In genomic region chr4:112514449-112515277, GRCh38 we compare ENCODE assay signal across 8 cellular contexts. TPM values are rescaled to one million over a fixed set of nuclear protein-coding genes. Genes with fewer than 3 reads are reported as not detected.
DNase-seq lines count a peak whose midpoint lies in the region; ATAC-seq and TF ChIP-seq lines count a peak whose summit lies in the region.

No MANE protein-coding gene starts in this region.

- no peak for TF ChIP-seq CTCF in AG04449 (IDR thresholded peaks at IDR 0.05; ENCODE audit: insufficient read depth, low read length, missing control alignments)

- peaks cover 11% of the 10 kb centered on the region; the same call in 1 of the 2 replicates for H3K4me1 ChIP-seq in iPS DF 6.9 (ENCODE audit: control insufficient read depth, insufficient read depth, low read length)

- H3K4me3 Mint-ChIP-seq in T-helper 17 cell: peak overlapping the region; percentile 95
- H3K4me3 Mint-ChIP-seq in stimulated activated naive B cell treated with anti-CD40 and anti-IgM and Interleukin-4, amounts not matched to agents 10 μg/mL and 1 μg/mL and 100 μg/mL, for 72 hours: peak overlapping the region; percentile 92 to 95

- H3K4me3 ChIP-seq in AG04449 (ENCODE audit: low read depth, low read length) (peak overlapping the region; percentile 50), iPS DF 6.9 (ENCODE audit: low read length) (peak overlapping the region; percentile 21; the same call in 1 of the 2 replicates)

- WGBS in iPS DF 6.9 (ENCODE audit: insufficient coverage, insufficient read length): no CpG with 5 or more reads among the region's 67 CpGs

- CTCF ChIA-PET in AG04449 (lab: Yijun Ruan, JAX): interaction anchor here (2.1 kb wide), 1 partner anchor 10 kb away, joined by 9 read pairs; no protein-coding TSS in a partner anchor

- peaks cover 0 to 6% of the 10 kb centered on the region in 2 donors for H3K9me3 Mint-ChIP-seq in stimulated activated naive B cell treated with anti-CD40 and anti-IgM and Interleukin-4, amounts not matched to agents 10 μg/mL and 1 μg/mL and 100 μg/mL, for 72 hours

- H3K36me3 ChIP-seq in iPS DF 6.9 (ENCODE audit: control insufficient read depth, insufficient read depth, low read length): no peaks in the 10 kb centered on the region

- POLR2A ChIA-PET in AG04449 (lab: Yijun Ruan, JAX): no interaction called here

- H3K9me3 ChIP-seq in T-helper 17 cell (ENCODE audit: control insufficient read depth, low read length, poor library complexity, severe bottlenecking) (peaks cover 3% of the 10 kb centered on the region), iPS DF 6.9 (ENCODE audit: control insufficient read depth, insufficient read depth, low read length) (no peaks in the 10 kb centered on the region)

- H3K36me3 Mint-ChIP-seq in T-helper 17 cell (ENCODE audit: low read depth): peaks cover 9% of the 10 kb centered on the region
- peaks cover 2 to 8% of the 10 kb centered on the region in 2 donors for H3K36me3 Mint-ChIP-seq in stimulated activated naive B cell treated with anti-CD40 and anti-IgM and Interleukin-4, amounts not matched to agents 10 μg/mL and 1 μg/mL and 100 μg/mL, for 72 hours

- H3K4me1 Mint-ChIP-seq in T-helper 17 cell: peaks cover 37% of the 10 kb centered on the region
- H3K4me1 Mint-ChIP-seq in stimulated activated naive B cell treated with anti-CD40 and anti-IgM and Interleukin-4, amounts not matched to agents 10 μg/mL and 1 μg/mL and 100 μg/mL, for 72 hours: peaks cover 46 to 68% of the 10 kb centered on the region in 2 donors

- H3K27ac ChIP-seq in iPS DF 6.9 (ENCODE audit: low read length): no peak overlapping the region

- H3K27me3 Mint-ChIP-seq in T-helper 17 cell: peaks cover 91% of the 10 kb centered on the region
- H3K27me3 Mint-ChIP-seq in stimulated activated naive B cell treated with anti-CD40 and anti-IgM and Interleukin-4, amounts not matched to agents 10 μg/mL and 1 μg/mL and 100 μg/mL, for 72 hours: peaks cover 71 to 89% of the 10 kb centered on the region in 2 donors

- ATAC-seq in GM18498 (IDR thresholded peaks at IDR 0.05; ENCODE audit: unreplicated experiment) (peak; percentile 18), HG02981 (IDR thresholded peaks at IDR 0.05; ENCODE audit: unreplicated experiment) (peak; percentile 3), T-helper 17 cell (no peak)
- ATAC-seq in stimulated activated naive B cell treated with anti-CD40 and anti-IgM and Interleukin-4, amounts not matched to agents 10 μg/mL and 1 μg/mL and 100 μg/mL, for 72 hours (replicated peaks): peak; percentile 5 to 6

- H3K27ac Mint-ChIP-seq in T-helper 17 cell: peak overlapping the region; percentile 84
- H3K27ac Mint-ChIP-seq in stimulated activated naive B cell treated with anti-CD40 and anti-IgM and Interleukin-4, amounts not matched to agents 10 μg/mL and 1 μg/mL and 100 μg/mL, for 72 hours: peak overlapping the region; percentile 61

- H3K27me3 ChIP-seq in iPS DF 6.9 (ENCODE audit: control insufficient read depth, insufficient read depth, low read length): peaks cover 78% of the 10 kb centered on the region

- DNase-seq in AG04449 (ENCODE audit: low read depth, low spot score): no peak
- no peak for DNase-seq in T-helper 17 cell
- DNase-seq in iPS DF 6.9 (ENCODE audit: low read depth, low spot score): no peak
- no peak for DNase-seq in stimulated activated naive B cell treated with anti-CD40 and anti-IgM and Interleukin-4, amounts not matched to agents 10 μg/mL and 1 μg/mL and 100 μg/mL, for 72 hours
- no peak for DNase-seq in NCI-H510A treated with DMSO at 0.1 percent for 48 hours (lab: John Stamatoyannopoulos, UW)
- DNase-seq in NK-92 treated with Interleukin-12 subunit alpha and Interleukin-12 subunit beta, amount 100 ng/mL, for 24 hours (lab: John Stamatoyannopoulos, UW): no peak

RNA-seq across cellular contexts. Expression of gene NEUROG2, which starts 1.3 kb away (rescaled TPM):
- not detected for total RNA-seq in T-helper 17 cell
